27 cellular contexts compared by ENCODE assay signal in the genomic region with DNA sequence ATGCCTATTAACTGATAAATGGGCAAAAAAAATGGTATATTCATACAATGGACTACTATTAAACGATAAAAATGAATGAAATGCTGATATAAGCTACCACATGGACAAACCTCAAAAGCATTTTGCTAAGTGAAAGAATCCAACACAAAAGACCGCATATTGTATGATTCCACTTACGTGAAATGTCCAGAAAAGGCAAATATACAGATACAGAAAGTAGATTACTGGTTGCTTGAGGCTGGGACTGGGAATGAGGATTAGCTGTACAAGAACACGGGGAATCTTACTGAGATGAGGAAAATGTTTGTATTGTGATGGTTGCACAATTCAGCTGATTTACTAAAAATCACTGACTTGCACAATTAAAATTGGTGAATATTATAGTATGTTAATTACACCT. TPM values are rescaled to one million over a fixed set of nuclear protein-coding genes. Genes with fewer than 3 reads are reported as not detected.
DNase-seq lines count a peak whose midpoint lies in the region; ATAC-seq, FAIRE-seq and TF ChIP-seq lines count a peak whose summit lies in the region.
"Had no signal": no experiment of that assay in that cellular context is flagged by ENCODE, and none has a peak within 500 bp of the region (broad histone marks: within the 10 kb centered on the region; RNA-seq: fewer than 3 reads in every experiment).

No MANE protein-coding gene starts in this region.

- H3K36me3 ChIP-seq in K562 (ENCODE audit: control insufficient read depth, insufficient read depth, low read length) (no peaks in the 10 kb centered on the region), hepatocyte (replicated peaks; ENCODE audit: insufficient read depth, low read depth) (no peaks in the 10 kb centered on the region)
- H3K36me3 ChIP-seq: BE2C, BLaER1 had no signal

- no peak for TF ChIP-seq EP300 in K562 (IDR thresholded peaks at IDR 0.05; ENCODE audit: low read length)

- intact Hi-C loops in K562 (cut with micrococcal nuclease), result no loop called here

- POLR2A ChIA-PET in K562 (lab: Yijun Ruan, JAX), result no interaction called here

- CTCF ChIA-PET in K562 (lab: Yijun Ruan, JAX; ENCODE audit: low intra/inter-chr PET ratio), result no interaction called here

- peaks cover under 1 to 15% of the 10 kb centered on the region in 2 donors for H3K27me3 Mint-ChIP-seq in effector memory CD8-positive, alpha-beta T cell

- peaks cover 9 to 12% of the 10 kb centered on the region in 2 experiments for H3K27me3 ChIP-seq in K562 (ENCODE audit: control insufficient read depth in 2 of 2, insufficient read depth in 2 of 2, low read length in 2 of 2)
- H3K27me3 ChIP-seq in hepatocyte, result no peaks in the 10 kb centered on the region
- H3K27me3 ChIP-seq: BE2C, BLaER1 had no signal

- no peaks in the 10 kb centered on the region; the same call in 1 of the 2 replicates for H4K20me1 ChIP-seq in K562 (replicated peaks; ENCODE audit: control insufficient read depth, insufficient read depth, low read length)
- no peaks in the 10 kb centered on the region for H4K20me1 ChIP-seq in hepatocyte (ENCODE audit: insufficient read depth, poor library complexity, severe bottlenecking)
- H4K20me1 ChIP-seq: BLaER1 had no signal

- no peaks in the 10 kb centered on the region for H3K79me2 ChIP-seq in K562 (ENCODE audit: control insufficient read depth, insufficient read depth, low read length)
- H3K79me2 ChIP-seq in hepatocyte, result no peaks in the 10 kb centered on the region

- no TSS peak for BruUV-seq in K562 (replicated peaks; lab: Mats Ljungman, UMichigan)

- H3K9me3 ChIP-seq in K562 (replicated peaks; ENCODE audit: control insufficient read depth, insufficient read depth, low read depth, low read length), result no peaks in the 10 kb centered on the region
- H3K9me3 ChIP-seq in hepatocyte (ENCODE audit: low read depth), result no peaks in the 10 kb centered on the region
- H3K9me3 ChIP-seq: BE2C, BLaER1 had no signal

- no peaks in the 10 kb centered on the region for H3K9me1 ChIP-seq in K562 (ENCODE audit: control insufficient read depth, insufficient read depth, low read length)

- H3K4me3 Mint-ChIP-seq in effector memory CD8-positive, alpha-beta T cell, result no peak overlapping the region
- H3K4me3 Mint-ChIP-seq: CD14-positive monocyte; CD4-positive, alpha-beta memory T cell; CD4-positive, CD25-positive, alpha-beta regulatory T cell; CD8-positive, alpha-beta memory T cell had no signal

- FAIRE-seq in K562 (lab: Jason Lieb, UNC), result no peak
- FAIRE-seq: A204.1, GM12878, GM12892, GM18507 had no signal

- no peak overlapping the region for H3K4me3 ChIP-seq in K562
- no peak overlapping the region for H3K4me3 ChIP-seq in hepatocyte
- H3K4me3 ChIP-seq: BLaER1, GM12878 had no signal

- H3K4me2 ChIP-seq in K562 (ENCODE audit: insufficient read depth, low read length), result no peak overlapping the region
- no peak overlapping the region for H3K4me2 ChIP-seq in hepatocyte
- H3K4me2 ChIP-seq: BLaER1 had no signal

- WGBS in K562 (ENCODE audit: insufficient coverage, low coverage, missing lambda C conversion rate), result 4% methylated on average over 4 of the region's 4 CpGs
- 94% methylated on average over 4 of the region's 4 CpGs for WGBS in hepatocyte (ENCODE audit: low lambda C conversion rate, missing lambda C conversion rate)

- ATAC-seq in K562, result no peak
- no peak for ATAC-seq in effector memory CD8-positive, alpha-beta T cell (replicated peaks)
- ATAC-seq: GM12878 had no signal

- DNase-seq in K562 (ENCODE audit: extremely low read depth in 1 of 4, low spot score in 3 of 4) (no peak), hepatocyte (ENCODE audit: low spot score) (no peak), T-helper 1 cell (no peak)
- no peak for DNase-seq in stimulated activated CD4-positive, alpha-beta T cell treated with anti-CD3 and anti-CD28 coated beads, Interleukin-15, amount 100 ng/mL, for 24 hours
- DNase-seq in effector memory CD8-positive, alpha-beta T cell, result no peak
- DNase-seq: 8988T; ACHN; BE2C; C1 segment of cervical spinal cord; CD4-positive, alpha-beta memory T cell; CD4-positive, CD25-positive, alpha-beta regulatory T cell; CD8-positive, alpha-beta memory T cell; COR-L47; DMS 273 treated with DMSO at 0.1 percent for 48 hours; DMS153; DMS53; DMS79; DND-41; EL; GDM1 had no signal

- no peaks in the 10 kb centered on the region for H3K4me1 Mint-ChIP-seq in effector memory CD8-positive, alpha-beta T cell (ENCODE audit: low read depth in 2 of 2)
- H3K4me1 Mint-ChIP-seq: CD4-positive, alpha-beta memory T cell; CD4-positive, CD25-positive, alpha-beta regulatory T cell; CD8-positive, alpha-beta memory T cell had no signal

- H2AFZ ChIP-seq in K562 (ENCODE audit: low read depth, low read length), result no peak overlapping the region
- no peak overlapping the region for H2AFZ ChIP-seq in hepatocyte

- no peak for TF ChIP-seq RAD21 in K562 (CRISPR knock-in tag; conservative IDR thresholded peaks at IDR 0.05 in 1 of 2, IDR thresholded peaks at IDR 0.05 in 1 of 2)

- no peak for TF ChIP-seq CTCF in K562 (IDR thresholded peaks at IDR 0.05 in 2 of 3, conservative IDR thresholded peaks at IDR 0.05 in 1 of 3; ENCODE audit: insufficient read depth in 2 of 3, low read depth in 1 of 3, low read length in 3 of 3)
- TF ChIP-seq CTCF in hepatocyte (IDR thresholded peaks at IDR 0.05; ENCODE audit: poor library complexity), result no peak

- no peak overlapping the region for H3K27ac ChIP-seq in K562 (ENCODE audit: extremely low read depth, low read depth, low read length)
- H3K27ac ChIP-seq in hepatocyte, result peak overlapping the region; percentile 19
- H3K27ac ChIP-seq: BLaER1 had no signal

- no peaks in the 10 kb centered on the region for H3K9me2 ChIP-seq in hepatocyte (replicated peaks; ENCODE audit: insufficient read depth)

- no peak overlapping the region for H3K9ac ChIP-seq in K562 (ENCODE audit: insufficient read depth in 1 of 2, low read depth in 2 of 2, low read length in 2 of 2)
- H3K9ac ChIP-seq: BLaER1 had no signal

- H3K9me3 Mint-ChIP-seq in effector memory CD8-positive, alpha-beta T cell, result no peaks in the 10 kb centered on the region
- H3K9me3 Mint-ChIP-seq: CD14-positive monocyte; CD8-positive, alpha-beta memory T cell had no signal

- H3K4me1 ChIP-seq in K562 (replicated peaks in 1 of 2; ENCODE audit: control insufficient read depth in 2 of 2, insufficient read depth in 2 of 2, low read length in 2 of 2) (no peaks in the 10 kb centered on the region), hepatocyte (ENCODE audit: insufficient read depth) (peaks cover 14% of the 10 kb centered on the region)
- H3K4me1 ChIP-seq: BE2C, BLaER1 had no signal

- no peak for TF ChIP-seq POLR2A in K562 (conservative IDR thresholded peaks at IDR 0.05)

- no peaks in the 10 kb centered on the region for H3K36me3 Mint-ChIP-seq in effector memory CD8-positive, alpha-beta T cell (ENCODE audit: insufficient read depth)
- H3K36me3 Mint-ChIP-seq: CD14-positive monocyte; CD4-positive, alpha-beta memory T cell; CD4-positive, CD25-positive, alpha-beta regulatory T cell; CD8-positive, alpha-beta memory T cell had no signal

- no peak overlapping the region for H3K27ac Mint-ChIP-seq in effector memory CD8-positive, alpha-beta T cell
- H3K27ac Mint-ChIP-seq: CD14-positive monocyte; CD4-positive, alpha-beta memory T cell; CD4-positive, CD25-positive, alpha-beta regulatory T cell; CD8-positive, alpha-beta memory T cell had no signal

- in situ Hi-C loops in K562 (cut with MboI), result no loop called here

TF ChIP-seq in K562, 482 proteins besides CTCF, POLR2A, EP300 and RAD21 (continues in another document):
- TF ChIP-seq DIDO1 (tag; IDR thresholded peaks at IDR 0.05; ENCODE audit: low read depth) (no peak), FOXP1 (CRISPR knock-in tag; IDR thresholded peaks at IDR 0.05) (no peak), BHLHE40 (IDR thresholded peaks at IDR 0.05; ENCODE audit: low read length) (no peak), ZNF311 (CRISPR knock-in tag; IDR thresholded peaks at IDR 0.05) (no peak)
- TF ChIP-seq, protein P1, sequence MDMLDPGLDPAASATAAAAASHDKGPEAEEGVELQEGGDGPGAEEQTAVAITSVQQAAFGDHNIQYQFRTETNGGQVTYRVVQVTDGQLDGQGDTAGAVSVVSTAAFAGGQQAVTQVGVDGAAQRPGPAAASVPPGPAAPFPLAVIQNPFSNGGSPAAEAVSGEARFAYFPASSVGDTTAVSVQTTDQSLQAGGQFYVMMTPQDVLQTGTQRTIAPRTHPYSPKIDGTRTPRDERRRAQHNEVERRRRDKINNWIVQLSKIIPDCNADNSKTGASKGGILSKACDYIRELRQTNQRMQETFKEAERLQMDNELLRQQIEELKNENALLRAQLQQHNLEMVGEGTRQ (CRISPR knock-in tag; IDR thresholded peaks at IDR 0.05), result no peak
- TF ChIP-seq, protein P2, sequence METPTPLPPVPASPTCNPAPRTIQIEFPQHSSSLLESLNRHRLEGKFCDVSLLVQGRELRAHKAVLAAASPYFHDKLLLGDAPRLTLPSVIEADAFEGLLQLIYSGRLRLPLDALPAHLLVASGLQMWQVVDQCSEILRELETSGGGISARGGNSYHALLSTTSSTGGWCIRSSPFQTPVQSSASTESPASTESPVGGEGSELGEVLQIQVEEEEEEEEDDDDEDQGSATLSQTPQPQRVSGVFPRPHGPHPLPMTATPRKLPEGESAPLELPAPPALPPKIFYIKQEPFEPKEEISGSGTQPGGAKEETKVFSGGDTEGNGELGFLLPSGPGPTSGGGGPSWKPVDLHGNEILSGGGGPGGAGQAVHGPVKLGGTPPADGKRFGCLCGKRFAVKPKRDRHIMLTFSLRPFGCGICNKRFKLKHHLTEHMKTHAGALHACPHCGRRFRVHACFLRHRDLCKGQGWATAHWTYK (CRISPR knock-in tag; IDR thresholded peaks at IDR 0.05), result no peak

RNA-seq across cellular contexts. Expression of gene SCUBE2, which starts 8.8 kb away (rescaled TPM):
- total RNA-seq in K562 (2011; cell fraction: chromatin; rRNA removed; ENCODE audit: low replicate concordance), result 0.74 and 2.3 TPM in 2 replicates
- total RNA-seq in K562 (2011; cell fraction: nucleolus; rRNA removed), result 1.2 and 1.4 TPM in 2 replicates
- 0.99 TPM in 1 of 2 replicates, not detected in the other for total RNA-seq in K562 (2011; cell fraction: nucleoplasm; rRNA removed)
- 0.41 TPM in 1 of 2 replicates, not detected in the other for total RNA-seq in K562 (2014; rRNA removed)
- 0.35 TPM in 1 of 2 replicates, not detected in the other for total RNA-seq in K562 (2014; rRNA removed; fragmentation: Illumina TruSeq; extraction: Trizol)
- total RNA-seq in K562 (2015; rRNA removed; fragmentation: Illumina TruSeq; extraction: Trizol), result 0.30 and 0.40 TPM in 2 replicates
- 0.16 TPM in 1 of 2 replicates, not detected in the other for total RNA-seq in K562 (2021)
- 0.07 and 0.15 TPM in 2 replicates for polyA plus RNA-seq in K562 (2011; rRNA removed)
- polyA plus RNA-seq in K562 (2011; cell fraction: cytosol; rRNA removed), result 0.12 TPM in 1 of 2 replicates, not detected in the other
- 0.24 and 0.29 TPM in 2 replicates for polyA plus RNA-seq in K562 (2011; cell fraction: nucleus; rRNA removed)
- polyA plus RNA-seq in K562 (2012), result 0.14 and 0.22 TPM in 2 replicates
- not detected in 2 replicates for polyA plus RNA-seq in K562 (2014; fragmentation: Illumina TruSeq; extraction: Trizol)
- polyA plus RNA-seq in K562 (2014; fragmentation: Nextera tagmentation; extraction: Ambion mirVana), result under 1 TPM in 1 of 2 experiments, not detected in 1; 0.06 TPM
- polyA plus RNA-seq in K562 (2014; rRNA removed), result 0.16 TPM in 1 of 2 replicates, not detected in the other
- polyA minus RNA-seq in K562 (2011; rRNA and poly(A)+ RNA removed), result not detected in 2 replicates
- polyA minus RNA-seq in K562 (2011; cell fraction: cytosol; rRNA and poly(A)+ RNA removed), result not detected in 2 replicates
- polyA minus RNA-seq in K562 (2011; cell fraction: nucleus; rRNA and poly(A)+ RNA removed), result 1.1 TPM in 1 of 2 replicates, not detected in the other
- total RNA-seq in hepatocyte, result 8.6 and 14.2 TPM in 2 replicates
- polyA plus RNA-seq in hepatocyte, result 8.9 and 13.9 TPM in 2 replicates
- total RNA-seq: CD4-positive, CD25-positive, alpha-beta regulatory T cell; G401 had no signal
- polyA plus RNA-seq: CD4-positive, alpha-beta memory T cell; CD4-positive, CD25-positive, alpha-beta regulatory T cell; CD8-positive, alpha-beta memory T cell had no signal
